Comparison of ENCODE assay signal across 25 cellular contexts in genomic region chr19:18229915-18230314, GRCh38. TPM values are rescaled to one million over a fixed set of nuclear protein-coding genes. Genes with fewer than 3 reads are reported as not detected.
"Had no signal": no experiment of that assay in that cellular context is flagged by ENCODE, and none has a peak within 500 bp of the region (broad histone marks: within the 10 kb centered on the region; RNA-seq: fewer than 3 reads in every experiment).

No MANE protein-coding gene starts in this region.

- ATAC-seq: left ventricle myocardium superior; lower lobe of right lung; naive thymus-derived CD8-positive, alpha-beta T cell; psoas muscle; right cardiac atrium; stimulated activated memory B cell treated with anti-CD40 and anti-IgM and Interleukin-4, amounts not matched to agents 10 μg/mL and 1 μg/mL and 100 μg/mL, for 72 hours; stimulated activated naive CD8-positive, alpha-beta T cell treated with anti-CD3 and anti-CD28 coated beads, Interleukin-15, Interleukin-2, amounts not matched to agents 100 U/mL and 50 U/mL, for 24 hours had no signal

- H3K27ac Mint-ChIP-seq: nephron progenitor cell; stimulated activated memory B cell treated with anti-CD40 and anti-IgM and Interleukin-4, amounts not matched to agents 10 μg/mL and 1 μg/mL and 100 μg/mL, for 72 hours; type B pancreatic cell had no signal

- DNase-seq: dermis blood vessel endothelial cell; effector memory CD4-positive, alpha-beta T cell; erythroblast; head of caudate nucleus; left ventricle myocardium superior; lower lobe of right lung; naive thymus-derived CD8-positive, alpha-beta T cell; nephron progenitor cell; nucleus accumbens; ovary; posterior cingulate gyrus; psoas muscle; spleen; stimulated activated CD4-positive, alpha-beta T cell treated with anti-CD3 and anti-CD28 coated beads, Interleukin-4, amount 100 ng/mL, for 4 hours; stimulated activated naive CD8-positive, alpha-beta T cell treated with anti-CD3 and anti-CD28 coated beads, Interleukin-15, Interleukin-2, amounts not matched to agents 100 U/mL and 50 U/mL, for 24 hours; substantia nigra; testis; tibial artery had no signal

- H3K4me3 Mint-ChIP-seq: naive thymus-derived CD8-positive, alpha-beta T cell; nephron progenitor cell; stimulated activated memory B cell treated with anti-CD40 and anti-IgM and Interleukin-4, amounts not matched to agents 10 μg/mL and 1 μg/mL and 100 μg/mL, for 72 hours; type B pancreatic cell had no signal

- H3K9me3 ChIP-seq: lower lobe of right lung, psoas muscle, testis had no signal

- H3K27me3 ChIP-seq: testis had no signal

- H3K27ac ChIP-seq: coronary artery, lower lobe of right lung, ovary, psoas muscle, skin epidermis, spleen, testis, tibial artery had no signal

- H3K36me3 ChIP-seq: lower lobe of right lung, ovary, spleen, tibial artery had no signal

- H3K36me3 Mint-ChIP-seq: stimulated activated memory B cell treated with anti-CD40 and anti-IgM and Interleukin-4, amounts not matched to agents 10 μg/mL and 1 μg/mL and 100 μg/mL, for 72 hours; type B pancreatic cell had no signal

- H3K4me3 ChIP-seq: coronary artery, lower lobe of right lung, ovary, psoas muscle, skin epidermis, spleen, testis, tibial artery had no signal

RNA-seq across cellular contexts. Expression of gene PDE4C, which starts 3.7 kb away (rescaled TPM):
- total RNA-seq: mesenteric fat pad; myocyte; naive thymus-derived CD8-positive, alpha-beta T cell had no signal
